1 cellular context compared by ENCODE assay signal in the genomic region with DNA sequence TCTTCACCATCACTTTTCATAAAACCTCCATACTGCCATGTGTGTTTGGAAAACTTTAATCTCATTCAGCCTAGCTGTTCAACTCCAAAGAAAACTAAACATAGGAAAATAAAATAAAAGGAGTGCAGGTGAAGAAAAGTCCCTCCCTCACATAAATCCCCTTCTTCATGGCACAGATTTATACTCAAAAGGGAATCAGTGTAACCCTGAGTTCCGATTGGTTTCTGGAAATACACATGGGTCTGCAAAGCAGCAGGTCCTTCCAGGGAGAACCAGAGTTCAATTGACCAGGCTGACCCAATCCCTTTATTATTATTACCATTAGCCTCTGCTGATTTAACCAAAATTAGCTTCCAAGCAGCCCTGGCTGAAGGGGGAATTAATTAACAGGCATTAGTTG.
TF ChIP-seq lines count a peak whose summit lies in the region.

No MANE protein-coding gene starts in this region.

TF ChIP-seq in HepG2, 621 proteins besides CTCF, POLR2A, EP300 and RAD21:
- TF ChIP-seq, protein P1, sequence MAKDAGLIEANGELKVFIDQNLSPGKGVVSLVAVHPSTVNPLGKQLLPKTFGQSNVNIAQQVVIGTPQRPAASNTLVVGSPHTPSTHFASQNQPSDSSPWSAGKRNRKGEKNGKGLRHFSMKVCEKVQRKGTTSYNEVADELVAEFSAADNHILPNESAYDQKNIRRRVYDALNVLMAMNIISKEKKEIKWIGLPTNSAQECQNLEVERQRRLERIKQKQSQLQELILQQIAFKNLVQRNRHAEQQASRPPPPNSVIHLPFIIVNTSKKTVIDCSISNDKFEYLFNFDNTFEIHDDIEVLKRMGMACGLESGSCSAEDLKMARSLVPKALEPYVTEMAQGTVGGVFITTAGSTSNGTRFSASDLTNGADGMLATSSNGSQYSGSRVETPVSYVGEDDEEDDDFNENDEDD (CRISPR knock-in tag; IDR thresholded peaks at IDR 0.05; ENCODE audit: borderline replicate concordance), result no peak
- TF ChIP-seq MED1 (CRISPR knock-in tag; IDR thresholded peaks at IDR 0.05) (no peak), PHF20 (CRISPR knock-in tag; IDR thresholded peaks at IDR 0.05) (no peak), ZNF746 (CRISPR knock-in tag; IDR thresholded peaks at IDR 0.05) (no peak), ZFAT (CRISPR knock-in tag; conservative IDR thresholded peaks at IDR 0.05) (no peak), ZNF567 (CRISPR knock-in tag; IDR thresholded peaks at IDR 0.05; ENCODE audit: borderline replicate concordance) (no peak), HNRNPUL1 (IDR thresholded peaks at IDR 0.05; ENCODE audit: low read depth, low read length) (no peak), ZNF205 (CRISPR knock-in tag; IDR thresholded peaks at IDR 0.05) (no peak), KAT2B (IDR thresholded peaks at IDR 0.05; ENCODE audit: borderline replicate concordance, low read depth, low read length) (no peak), ZFP37 (CRISPR knock-in tag; IDR thresholded peaks at IDR 0.05; ENCODE audit: borderline replicate concordance) (no peak), NFYC (CRISPR knock-in tag; IDR thresholded peaks at IDR 0.05) (no peak)
- TF ChIP-seq, protein P2, sequence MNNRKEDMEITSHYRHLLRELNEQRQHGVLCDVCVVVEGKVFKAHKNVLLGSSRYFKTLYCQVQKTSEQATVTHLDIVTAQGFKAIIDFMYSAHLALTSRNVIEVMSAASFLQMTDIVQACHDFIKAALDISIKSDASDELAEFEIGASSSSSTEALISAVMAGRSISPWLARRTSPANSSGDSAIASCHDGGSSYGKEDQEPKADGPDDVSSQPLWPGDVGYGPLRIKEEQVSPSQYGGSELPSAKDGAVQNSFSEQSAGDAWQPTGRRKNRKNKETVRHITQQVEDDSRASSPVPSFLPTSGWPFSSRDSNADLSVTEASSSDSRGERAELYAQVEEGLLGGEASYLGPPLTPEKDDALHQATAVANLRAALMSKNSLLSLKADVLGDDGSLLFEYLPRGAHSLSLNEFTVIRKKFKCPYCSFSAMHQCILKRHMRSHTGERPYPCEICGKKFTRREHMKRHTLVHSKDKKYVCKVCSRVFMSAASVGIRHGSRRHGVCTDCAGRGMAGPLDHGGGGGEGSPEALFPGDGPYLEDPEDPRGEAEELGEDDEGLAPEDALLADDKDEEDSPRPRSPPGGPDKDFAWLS (CRISPR knock-in tag; IDR thresholded peaks at IDR 0.05; ENCODE audit: borderline replicate concordance), result no peak
